In genomic region chr18:10010611-10011015, GRCh38 we compare ENCODE assay signal across 12 cellular contexts.
DNase-seq lines count a peak whose midpoint lies in the region; ATAC-seq and TF ChIP-seq lines count a peak whose summit lies in the region.
"Had no signal": no experiment of that assay in that cellular context is flagged by ENCODE, and none has a peak within 500 bp of the region (broad histone marks: within the 10 kb centered on the region; RNA-seq: fewer than 3 reads in every experiment).

No MANE protein-coding gene starts in this region.

- H3K79me2 ChIP-seq in ACC112 (ENCODE audit: control insufficient read depth, insufficient read depth, low read length, unreplicated experiment) = no peaks in the 10 kb centered on the region

- DNase-seq in RPMI7951 (ENCODE audit: low read depth) (peak; percentile 88), fibroblast of mammary gland (ENCODE audit: low read depth) (peak; percentile 89), myocyte (ENCODE audit: low read depth) (peak; percentile 92), type B pancreatic cell (ENCODE audit: extremely low spot score, unreplicated experiment) (no peak)
- DNase-seq in activated naive CD8-positive, alpha-beta T cell treated with anti-CD3 and anti-CD28 coated beads for 36 hours = no peak
- no peak for DNase-seq in activated CD8-positive, alpha-beta T cell treated with anti-CD3 and anti-CD28 coated beads, Interleukin-2, amount 10 ng/mL, durations not matched to agents 7 days and 5 days
- DNase-seq: naive thymus-derived CD8-positive, alpha-beta T cell; PC-9 had no signal

- H3K27me3 Mint-ChIP-seq in activated naive CD8-positive, alpha-beta T cell treated with anti-CD3 and anti-CD28 coated beads for 36 hours = no peaks in the 10 kb centered on the region
- no peaks in the 10 kb centered on the region for H3K27me3 Mint-ChIP-seq in type B pancreatic cell
- H3K27me3 Mint-ChIP-seq in activated CD8-positive, alpha-beta T cell treated with anti-CD3 and anti-CD28 coated beads, Interleukin-2, amount 10 ng/mL, durations not matched to agents 7 days and 5 days (ENCODE audit: low read depth) = no peaks in the 10 kb centered on the region
- H3K27me3 Mint-ChIP-seq: activated naive CD8-positive, alpha-beta T cell; stimulated activated naive CD8-positive, alpha-beta T cell treated with anti-CD3 and anti-CD28 coated beads, Interleukin-15, Interleukin-2, amounts not matched to agents 100 ng/mL and 50 ng/mL, for 24 hours had no signal

- H3K4me3 Mint-ChIP-seq in activated naive CD8-positive, alpha-beta T cell treated with anti-CD3 and anti-CD28 coated beads for 36 hours = no peak overlapping the region
- H3K4me3 Mint-ChIP-seq in type B pancreatic cell = no peak overlapping the region
- H3K4me3 Mint-ChIP-seq in activated CD8-positive, alpha-beta T cell treated with anti-CD3 and anti-CD28 coated beads, Interleukin-2, amount 10 ng/mL, durations not matched to agents 7 days and 5 days = no peak overlapping the region
- H3K4me3 Mint-ChIP-seq: activated naive CD8-positive, alpha-beta T cell; naive thymus-derived CD8-positive, alpha-beta T cell; stimulated activated naive CD8-positive, alpha-beta T cell treated with anti-CD3 and anti-CD28 coated beads, Interleukin-15, Interleukin-2, amounts not matched to agents 100 ng/mL and 50 ng/mL, for 24 hours had no signal

- CTCF ChIA-PET in activated CD8-positive, alpha-beta T cell treated with anti-CD3 and anti-CD28 coated beads, Interleukin-2, amount 10 ng/mL, durations not matched to agents 7 days and 5 days (lab: Charles Lee) = interaction anchor here (1.1 kb wide), 1 partner anchor 1023 kb away, joined by 3 read pairs; no protein-coding TSS in a partner anchor

- H3K4me1 Mint-ChIP-seq in activated naive CD8-positive, alpha-beta T cell treated with anti-CD3 and anti-CD28 coated beads for 36 hours = no peaks in the 10 kb centered on the region
- H3K4me1 Mint-ChIP-seq in type B pancreatic cell (ENCODE audit: unreplicated experiment) = peaks cover 21% of the 10 kb centered on the region
- H3K4me1 Mint-ChIP-seq in activated CD8-positive, alpha-beta T cell treated with anti-CD3 and anti-CD28 coated beads, Interleukin-2, amount 10 ng/mL, durations not matched to agents 7 days and 5 days (ENCODE audit: low read depth) = no peaks in the 10 kb centered on the region
- H3K4me1 Mint-ChIP-seq: naive thymus-derived CD8-positive, alpha-beta T cell had no signal

- no peaks in the 10 kb centered on the region for H3K36me3 ChIP-seq in ACC112 (ENCODE audit: insufficient read depth, low read length)

- POLR2A ChIA-PET in activated CD8-positive, alpha-beta T cell treated with anti-CD3 and anti-CD28 coated beads, Interleukin-2, amount 10 ng/mL, durations not matched to agents 7 days and 5 days (lab: Charles Lee) = no interaction called here

- H3K4me3 ChIP-seq in ACC112 (ENCODE audit: low read depth, low read length) = no peak overlapping the region
- no peak overlapping the region for H3K4me3 ChIP-seq in fibroblast of mammary gland (ENCODE audit: control insufficient read depth, low read depth, low read length)
- H3K4me3 ChIP-seq: PC-9 had no signal

- H3K27ac ChIP-seq in ACC112 (ENCODE audit: low read depth, low read length) = peak overlapping the region; percentile 14; the same call in 1 of the 2 replicates
- H3K27ac ChIP-seq: PC-9 had no signal

- no peaks in the 10 kb centered on the region for H3K36me3 Mint-ChIP-seq in activated naive CD8-positive, alpha-beta T cell treated with anti-CD3 and anti-CD28 coated beads for 36 hours
- peaks cover 7% of the 10 kb centered on the region for H3K36me3 Mint-ChIP-seq in type B pancreatic cell
- H3K36me3 Mint-ChIP-seq in activated CD8-positive, alpha-beta T cell treated with anti-CD3 and anti-CD28 coated beads, Interleukin-2, amount 10 ng/mL, durations not matched to agents 7 days and 5 days (ENCODE audit: low read depth) = no peaks in the 10 kb centered on the region
- H3K36me3 Mint-ChIP-seq: activated naive CD8-positive, alpha-beta T cell; naive thymus-derived CD8-positive, alpha-beta T cell had no signal

- ATAC-seq in GM19328 (IDR thresholded peaks at IDR 0.05; ENCODE audit: unreplicated experiment) = no peak
- no peak for ATAC-seq in activated CD8-positive, alpha-beta T cell treated with anti-CD3 and anti-CD28 coated beads, Interleukin-2, amount 10 ng/mL, durations not matched to agents 7 days and 5 days
- ATAC-seq: naive thymus-derived CD8-positive, alpha-beta T cell had no signal

- H3K4me1 ChIP-seq in ACC112 (ENCODE audit: control insufficient read depth, insufficient read depth, low read length, unreplicated experiment) = peaks cover 22% of the 10 kb centered on the region

- TF ChIP-seq CTCF in fibroblast of mammary gland (conservative IDR thresholded peaks at IDR 0.05; ENCODE audit: control insufficient read depth, insufficient read depth, low read depth, low read length) (no peak), type B pancreatic cell (conservative IDR thresholded peaks at IDR 0.05) (no peak)

- H2AFZ ChIP-seq in ACC112 (ENCODE audit: low read length, unreplicated experiment) = no peak overlapping the region
- H2AFZ ChIP-seq: PC-9 had no signal

- H3K27me3 ChIP-seq in ACC112 (ENCODE audit: insufficient read depth, low read length) = peaks cover 6% of the 10 kb centered on the region; the same call in 1 of the 2 replicates

- H3K9me3 Mint-ChIP-seq in activated naive CD8-positive, alpha-beta T cell treated with anti-CD3 and anti-CD28 coated beads for 36 hours = no peaks in the 10 kb centered on the region
- H3K9me3 Mint-ChIP-seq in type B pancreatic cell = peaks cover 11% of the 10 kb centered on the region
- H3K9me3 Mint-ChIP-seq in activated CD8-positive, alpha-beta T cell treated with anti-CD3 and anti-CD28 coated beads, Interleukin-2, amount 10 ng/mL, durations not matched to agents 7 days and 5 days (ENCODE audit: insufficient read depth) = no peaks in the 10 kb centered on the region
- H3K9me3 Mint-ChIP-seq: naive thymus-derived CD8-positive, alpha-beta T cell; stimulated activated naive CD8-positive, alpha-beta T cell treated with anti-CD3 and anti-CD28 coated beads, Interleukin-15, Interleukin-2, amounts not matched to agents 100 ng/mL and 50 ng/mL, for 24 hours had no signal

- no peak overlapping the region for H3K27ac Mint-ChIP-seq in activated naive CD8-positive, alpha-beta T cell treated with anti-CD3 and anti-CD28 coated beads for 36 hours
- H3K27ac Mint-ChIP-seq in type B pancreatic cell = no peak overlapping the region
- H3K27ac Mint-ChIP-seq in activated CD8-positive, alpha-beta T cell treated with anti-CD3 and anti-CD28 coated beads, Interleukin-2, amount 10 ng/mL, durations not matched to agents 7 days and 5 days = no peak overlapping the region
- H3K27ac Mint-ChIP-seq: activated naive CD8-positive, alpha-beta T cell; naive thymus-derived CD8-positive, alpha-beta T cell; stimulated activated naive CD8-positive, alpha-beta T cell treated with anti-CD3 and anti-CD28 coated beads, Interleukin-15, Interleukin-2, amounts not matched to agents 100 ng/mL and 50 ng/mL, for 24 hours had no signal

Comparison
In these comparisons a context has a peak if more than half of its experiments do, and no peak if none do; other contexts are left out.
1. DNase-seq: peak in RPMI7951 (single experiment), fibroblast of mammary gland (single experiment) and myocyte (single experiment); none in activated naive CD8-positive, alpha-beta T cell treated with anti-CD3 and anti-CD28 coated beads for 36 hours (single experiment), type B pancreatic cell (single experiment) and activated CD8-positive, alpha-beta T cell treated with anti-CD3 and anti-CD28 coated beads, Interleukin-2, amount 10 ng/mL, durations not matched to agents 7 days and 5 days (single experiment).